In genomic region chr1:164630626-164631396, GRCh38 we compare ENCODE assay signal across 1 cellular context.
TF ChIP-seq lines count a peak whose summit lies in the region.

No MANE protein-coding gene starts in this region.

TF ChIP-seq in HEK293, 187 proteins besides CTCF, POLR2A, EP300 and RAD21 (continued from another document):
- TF ChIP-seq BCL6B (tag by site-specific recombination; IDR thresholded peaks at IDR 0.05) (no peak), ZNF629 (tag by site-specific recombination; IDR thresholded peaks at IDR 0.05) (0 out of 2 replicates have a peak, but pooled peaks have one; percentile 10), ZNF184 (tag by site-specific recombination; IDR thresholded peaks at IDR 0.05) (no peak), TSHZ1 (tag by site-specific recombination; IDR thresholded peaks at IDR 0.05; ENCODE audit: borderline replicate concordance) (no peak), ZNF148 (tag by site-specific recombination; IDR thresholded peaks at IDR 0.05; ENCODE audit: borderline replicate concordance) (no peak), ZNF664 (tag by site-specific recombination; IDR thresholded peaks at IDR 0.05) (peak; percentile 72; the same call in 1 of the 2 replicates), ZNF423 (tag by site-specific recombination; IDR thresholded peaks at IDR 0.05) (no peak), SP7 (tag by site-specific recombination; IDR thresholded peaks at IDR 0.05) (peak; percentile 74), ZNF280D (tag by site-specific recombination; IDR thresholded peaks at IDR 0.05) (no peak)
